In genomic region chr22:42799462-42800405, GRCh38 we compare ENCODE assay signal across 17 cellular contexts. TPM values are rescaled to one million over a fixed set of nuclear protein-coding genes. Genes with fewer than 3 reads are reported as not detected.
A peak's percentile ranks its signal among the peaks of the same experiment; 100 is the strongest.
DNase-seq lines count a peak whose midpoint lies in the region; ATAC-seq and TF ChIP-seq lines count a peak whose summit lies in the region.
"Had no signal": no experiment of that assay in that cellular context is flagged by ENCODE, and none has a peak within 500 bp of the region (broad histone marks: within the 10 kb centered on the region; RNA-seq: fewer than 3 reads in every experiment).

No MANE protein-coding gene starts in this region.

- intact Hi-C loops in Right ventricle myocardium inferior (cut with DNase I) (no loop called here), Calu3 (cut with micrococcal nuclease; ENCODE audit: unreplicated experiment) (no loop called here), upper lobe of right lung (cut with DNase I) (no loop called here)

- no peak overlapping the region for H3K27ac ChIP-seq in HEK293 (ENCODE audit: extremely low read depth, low read depth, low read length)
- no peak overlapping the region for H3K27ac ChIP-seq in upper lobe of right lung
- H3K27ac ChIP-seq: heart left ventricle, left ventricle myocardium inferior had no signal

- no peaks in the 10 kb centered on the region for H3K27me3 ChIP-seq in upper lobe of right lung
- H3K27me3 ChIP-seq: breast epithelium, heart left ventricle had no signal

- H3K4me1 ChIP-seq in HEK293 (ENCODE audit: control insufficient read depth, insufficient read depth, low read length) (no peaks in the 10 kb centered on the region), upper lobe of right lung (peaks cover 18% of the 10 kb centered on the region)

- H3K27ac Mint-ChIP-seq in immature natural killer cell (peak overlapping the region; percentile 86 to 98 (median 97)), Calu3 (ENCODE audit: unreplicated experiment) (no peak overlapping the region)

- no TSS peak for BruUV-seq in Calu3 (replicated peaks; lab: Mats Ljungman, UMichigan)

- H3K27me3 Mint-ChIP-seq in immature natural killer cell (ENCODE audit: low read depth in 3 of 3) = peaks cover 2 to 7% (median 5%) of the 10 kb centered on the region in 3 donors
- H3K27me3 Mint-ChIP-seq in Calu3 (ENCODE audit: unreplicated experiment) = no peaks in the 10 kb centered on the region
- H3K27me3 Mint-ChIP-seq: CD4-positive, alpha-beta memory T cell had no signal

- no peak for ATAC-seq in Right ventricle myocardium inferior
- ATAC-seq in upper lobe of right lung = no peak
- ATAC-seq: heart left ventricle had no signal

- H3K4me1 Mint-ChIP-seq in immature natural killer cell (peaks cover 39 to 40% of the 10 kb centered on the region in 2 donors), Calu3 (ENCODE audit: low read depth, unreplicated experiment) (no peaks in the 10 kb centered on the region)
- H3K4me1 Mint-ChIP-seq: CD4-positive, alpha-beta memory T cell; neural crest cell had no signal

- peaks cover 14 to 25% (median 24%) of the 10 kb centered on the region in 3 donors for H3K36me3 Mint-ChIP-seq in immature natural killer cell
- peaks cover 39% of the 10 kb centered on the region for H3K36me3 Mint-ChIP-seq in Calu3 (ENCODE audit: insufficient read depth, unreplicated experiment)

- H3K9me3 ChIP-seq in HEK293 (ENCODE audit: control insufficient read depth, insufficient read depth, low read depth, low read length) (no peaks in the 10 kb centered on the region), upper lobe of right lung (no peaks in the 10 kb centered on the region)
- H3K9me3 ChIP-seq: breast epithelium, heart left ventricle, left ventricle myocardium inferior had no signal

- in situ Hi-C loops in SK-MEL-5 (cut with HindIII; ENCODE audit: low pct_unique_long_range_greater_than_20kb, low sequenced_read_pairs) = no loop called here

- POLR2A ChIA-PET in HEK293 (lab: Yijun Ruan, JAX) = interaction anchor here (0.5 to 1.2 kb wide), 2 partner anchors 10 to 215 kb away, joined by 4 to 6 read pairs; no protein-coding TSS in a partner anchor

- H3K9me3 Mint-ChIP-seq in immature natural killer cell = no peaks in the 10 kb centered on the region
- no peaks in the 10 kb centered on the region for H3K9me3 Mint-ChIP-seq in Calu3 (ENCODE audit: low read depth, unreplicated experiment)
- H3K9me3 Mint-ChIP-seq: CD4-positive, alpha-beta memory T cell; neural crest cell had no signal

- CTCF ChIA-PET in HEK293 (lab: Yijun Ruan, JAX) = interaction anchor here (0.7 to 2.1 kb wide), 4 partner anchors 20 to 179 kb away, joined by 3 to 7 read pairs (median 4); no protein-coding TSS in a partner anchor
- CTCF ChIA-PET in Calu3 (lab: Charles Lee) = no interaction called here

- no peak overlapping the region for H3K4me3 ChIP-seq in HEK293 (ENCODE audit: low read depth, low read length)
- H3K4me3 ChIP-seq in upper lobe of right lung = no peak overlapping the region
- H3K4me3 ChIP-seq: breast epithelium, heart left ventricle, left ventricle myocardium inferior had no signal

- no peak for TF ChIP-seq CTCF in HEK293 (tag by site-specific recombination; IDR thresholded peaks at IDR 0.05)
- TF ChIP-seq CTCF in Calu3 (IDR thresholded peaks at IDR 0.05; ENCODE audit: unreplicated experiment) = no peak
- no peak for TF ChIP-seq CTCF in upper lobe of right lung (IDR thresholded peaks at IDR 0.05)

- H3K4me3 Mint-ChIP-seq in immature natural killer cell (peak overlapping the region; percentile 46 to 71 (median 60)), Calu3 (ENCODE audit: low read depth, unreplicated experiment) (no peak overlapping the region)
- H3K4me3 Mint-ChIP-seq: CD4-positive, alpha-beta memory T cell; neural crest cell had no signal

- H3K36me3 ChIP-seq in HEK293 (ENCODE audit: control insufficient read depth in 2 of 2, insufficient read depth in 1 of 2, low read length in 2 of 2) (peaks cover 3 to 64% of the 10 kb centered on the region in 2 experiments; a peak in 2 of 3 replicates), upper lobe of right lung (peaks cover 68% of the 10 kb centered on the region)
- H3K36me3 ChIP-seq: breast epithelium had no signal

- DNase-seq in DMS53 (lab: John Stamatoyannopoulos, UW) (peak; percentile 64), SK-MEL-5 (ENCODE audit: low read depth, low spot score) (peak; percentile 51), immature natural killer cell (peak; percentile 60 to 77 (median 74)), Right ventricle myocardium inferior (ENCODE audit: missing footprints) (no peak), Calu3 (no peak), upper lobe of right lung (no peak)
- DNase-seq: activated CD4-positive, alpha-beta T cell treated with anti-CD3 and anti-CD28 coated beads, Interleukin-2, amount 50 U/mL, for 4 hours; activated naive CD4-positive, alpha-beta T cell treated with Interleukin-2 at 50 U/mL for 16 hours; CD4-positive, alpha-beta memory T cell; heart left ventricle; KG1; left ventricle myocardium inferior; RPMI8226; T-helper 2 cell had no signal

TF ChIP-seq in HEK293, 187 proteins besides CTCF, POLR2A, EP300 and RAD21:
- TF ChIP-seq ZNF394 (tag by site-specific recombination; IDR thresholded peaks at IDR 0.05; ENCODE audit: borderline replicate concordance) (peak; percentile 32; the same call in 1 of the 2 replicates), ZFHX2 (tag by site-specific recombination; conservative IDR thresholded peaks at IDR 0.05) (no peak), YY1 (tag by site-specific recombination; IDR thresholded peaks at IDR 0.05) (no peak), ZBTB48 (tag by site-specific recombination; IDR thresholded peaks at IDR 0.05) (no peak), IKZF3 (tag by site-specific recombination; IDR thresholded peaks at IDR 0.05) (no peak), OVOL3 (tag by site-specific recombination; IDR thresholded peaks at IDR 0.05) (no peak), SP2 (tag by site-specific recombination; IDR thresholded peaks at IDR 0.05) (peak; percentile 31)
- TF ChIP-seq, protein P1, sequence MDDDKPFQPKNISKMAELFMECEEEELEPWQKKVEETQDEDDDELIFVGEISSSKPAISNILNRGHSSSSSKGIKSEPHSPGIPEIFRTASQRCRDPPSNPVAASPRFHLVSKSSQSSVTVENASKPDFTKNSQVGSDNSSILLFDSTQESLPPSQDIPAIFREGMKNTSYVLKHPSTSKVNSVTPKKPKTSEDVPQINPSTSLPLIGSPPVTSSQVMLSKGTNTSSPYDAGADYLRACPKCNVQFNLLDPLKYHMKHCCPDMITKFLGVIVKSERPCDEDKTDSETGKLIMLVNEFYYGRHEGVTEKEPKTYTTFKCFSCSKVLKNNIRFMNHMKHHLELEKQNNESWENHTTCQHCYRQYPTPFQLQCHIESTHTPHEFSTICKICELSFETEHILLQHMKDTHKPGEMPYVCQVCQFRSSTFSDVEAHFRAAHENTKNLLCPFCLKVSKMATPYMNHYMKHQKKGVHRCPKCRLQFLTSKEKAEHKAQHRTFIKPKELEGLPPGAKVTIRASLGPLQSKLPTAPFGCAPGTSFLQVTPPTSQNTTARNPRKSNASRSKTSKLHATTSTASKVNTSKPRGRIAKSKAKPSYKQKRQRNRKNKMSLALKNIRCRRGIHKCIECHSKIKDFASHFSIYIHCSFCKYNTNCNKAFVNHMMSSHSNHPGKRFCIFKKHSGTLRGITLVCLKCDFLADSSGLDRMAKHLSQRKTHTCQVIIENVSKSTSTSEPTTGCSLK (tag by site-specific recombination; IDR thresholded peaks at IDR 0.05) = no peak

RNA-seq across cellular contexts. Expression of gene ARFGAP3, which starts 57.3 kb away (rescaled TPM):
- 40.1 and 45.1 TPM in 2 replicates for total RNA-seq in SK-MEL-5 (2014; rRNA removed; shearing (Covaris generic))
- 31.8 and 44.3 TPM in 2 replicates for polyA plus RNA-seq in SK-MEL-5 (2015; cell fraction: cytosol; rRNA removed)
- 48.4 and 52.9 TPM in 2 replicates for polyA plus RNA-seq in SK-MEL-5 (2015; cell fraction: nucleus; rRNA removed)
- 10 to 100 TPM; 58.3 to 63.7 (median 60.6) TPM for polyA plus RNA-seq in immature natural killer cell
- total RNA-seq in Right ventricle myocardium inferior (22.3 TPM), Calu3 (2022) (29.7 and 37.8 TPM in 2 replicates), upper lobe of right lung (53.7 TPM)

Comparison
In these comparisons a context has a peak if more than half of its experiments do, and no peak if none do; other contexts are left out.
1. DNase-seq: peak in DMS53 (single experiment), SK-MEL-5 (single experiment) and immature natural killer cell (3 of 3); none in Right ventricle myocardium inferior (single experiment), Calu3 (single experiment) and upper lobe of right lung (single experiment).